In the genomic region with DNA sequence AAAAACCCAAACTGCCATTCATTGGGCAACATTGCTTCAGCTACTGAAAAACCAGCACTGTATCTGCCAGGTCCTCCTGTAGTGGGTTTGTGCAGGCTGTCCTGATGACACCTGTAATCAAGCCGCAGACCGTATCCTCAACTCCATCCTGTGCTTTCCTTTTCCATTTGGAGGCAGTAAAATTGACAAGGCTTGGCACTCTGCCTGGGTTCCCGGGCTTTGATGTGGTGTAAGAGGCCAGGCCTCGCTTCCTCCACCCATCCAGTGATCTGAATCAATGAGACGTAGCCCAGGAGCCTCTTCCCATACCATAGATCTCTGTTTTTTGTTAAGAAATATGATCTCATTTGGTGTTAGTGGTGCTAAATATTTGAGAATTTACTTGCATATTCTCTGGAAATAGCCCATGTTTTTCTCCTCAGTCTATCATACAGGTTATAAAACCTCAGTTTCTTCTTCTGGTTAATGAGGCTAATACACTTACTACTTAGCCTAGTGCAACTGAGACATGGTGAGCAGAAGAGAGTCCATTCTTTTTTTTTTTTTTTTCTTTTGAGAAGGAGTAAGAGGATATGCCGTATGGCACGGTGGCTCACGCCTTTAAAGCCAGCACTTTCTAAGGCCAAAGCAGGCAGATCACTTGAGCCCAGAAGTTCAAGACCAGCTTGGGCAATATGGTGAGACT, we compare ENCODE assay signal across 13 cellular contexts. TPM values are rescaled to one million over a fixed set of nuclear protein-coding genes. Genes with fewer than 3 reads are reported as not detected.
DNase-seq lines count a peak whose midpoint lies in the region; ATAC-seq, FAIRE-seq and TF ChIP-seq lines count a peak whose summit lies in the region.
"Had no signal": no experiment of that assay in that cellular context is flagged by ENCODE, and none has a peak within 500 bp of the region (broad histone marks: within the 10 kb centered on the region; RNA-seq: fewer than 3 reads in every experiment).

No MANE protein-coding gene starts in this region.

- no peak for FAIRE-seq in HTR-8/SVneo (lab: Jason Lieb, UNC)
- FAIRE-seq: pancreas had no signal

- H3K4me3 ChIP-seq in AG10803 (ENCODE audit: low read length) (no peak overlapping the region), fibroblast of pulmonary artery (replicated peaks; ENCODE audit: low read depth, low read length) (no peak overlapping the region)
- H3K4me3 ChIP-seq: HAP-1, left lung, pancreas had no signal

- no peak for TF ChIP-seq CTCF in AG10803 (conservative IDR thresholded peaks at IDR 0.05; ENCODE audit: low read length)
- no peak for TF ChIP-seq CTCF in fibroblast of pulmonary artery (IDR thresholded peaks at IDR 0.05; ENCODE audit: low read length, missing control alignments)

- DNase-seq in AG10803 (ENCODE audit: low read depth): peak; percentile 36
- DNase-seq in HTR-8/SVneo (ENCODE audit: insufficient read length, low spot score): peak; percentile 14
- peak; percentile 87 for DNase-seq in RPMI7951 (ENCODE audit: low read depth)
- DNase-seq in fibroblast of pulmonary artery (ENCODE audit: low read depth): peak; percentile 42
- no peak for DNase-seq in T-helper 2 cell
- DNase-seq in activated naive CD4-positive, alpha-beta T cell treated with anti-CD3 and anti-CD28 coated beads, Interleukin-2, amount 50 U/mL, for 16 hours: no peak
- no peak for DNase-seq in NCI-H2227 (lab: John Stamatoyannopoulos, UW; ENCODE audit: unreplicated experiment)
- DNase-seq: activated naive CD4-positive, alpha-beta T cell treated with Interleukin-2 at 50 U/mL for 16 hours; effector CD4-positive, alpha-beta T cell; left lung; pancreas had no signal

- no peak for ATAC-seq in GM21723 (IDR thresholded peaks at IDR 0.05; ENCODE audit: unreplicated experiment)
- ATAC-seq: left lung, pancreas had no signal

RNA-seq across cellular contexts. Expression of gene LSM11, which starts 34.8 kb away (rescaled TPM):
- total RNA-seq in RPMI7951 (2014; rRNA removed; shearing (Covaris generic)): 2.3 and 2.4 TPM in 2 replicates

RNA-seq across cellular contexts. Expression of gene THG1L, which starts 47.0 kb away (rescaled TPM):
- total RNA-seq in RPMI7951 (2014; rRNA removed; shearing (Covaris generic)): 17.3 and 21.7 TPM in 2 replicates

Comparison
In these comparisons a context has a peak if more than half of its experiments do, and no peak if none do; other contexts are left out.
1. DNase-seq: peak in AG10803 (single experiment), HTR-8/SVneo (single experiment), RPMI7951 (single experiment) and fibroblast of pulmonary artery (single experiment); none in T-helper 2 cell (0 of 5), activated naive CD4-positive, alpha-beta T cell treated with anti-CD3 and anti-CD28 coated beads, Interleukin-2, amount 50 U/mL, for 16 hours (single experiment) and NCI-H2227 (single experiment).